1 cellular context compared by ENCODE assay signal in the genomic region with DNA sequence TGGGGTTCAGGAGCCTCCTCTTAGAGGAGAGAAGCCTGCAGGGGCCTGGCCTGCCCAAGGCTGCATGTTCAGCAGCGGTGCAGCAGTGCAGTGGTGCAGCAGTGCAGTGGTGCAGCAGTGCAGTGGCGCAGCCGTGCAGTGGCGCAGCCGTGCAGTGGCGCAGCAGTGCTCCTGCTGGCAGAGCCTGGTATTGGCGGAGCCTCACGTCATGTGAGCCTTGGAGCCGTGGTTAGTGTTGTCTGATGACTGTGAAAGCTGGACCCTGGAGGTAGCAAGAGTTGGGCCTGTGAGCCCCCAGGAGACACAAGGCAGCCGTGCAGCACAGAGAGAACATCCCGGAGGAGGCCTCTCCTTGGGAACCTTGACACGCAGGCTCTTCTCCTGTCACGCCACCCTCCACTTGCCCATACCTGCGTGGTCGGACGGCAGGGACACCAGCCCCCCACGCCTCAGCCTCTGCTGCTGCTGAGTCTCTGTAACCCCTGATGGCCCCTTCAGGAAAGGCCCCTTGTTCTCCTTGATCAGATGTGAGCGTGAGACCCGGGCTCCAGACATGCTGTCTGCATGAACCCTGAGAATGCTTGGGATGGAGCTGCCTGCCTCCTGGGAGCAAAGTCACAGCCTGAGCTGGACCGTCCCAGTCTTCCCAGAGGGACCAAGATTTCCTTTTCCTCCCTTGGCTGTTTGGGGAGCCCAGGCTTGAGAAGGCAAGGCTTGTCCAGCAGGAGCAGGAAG.
TF ChIP-seq lines count a peak whose summit lies in the region.

No MANE protein-coding gene starts in this region.

TF ChIP-seq in HCT116, 20 proteins besides CTCF, POLR2A, EP300 and RAD21 (continued from another document):
- TF ChIP-seq EGR1 (IDR thresholded peaks at IDR 0.05; ENCODE audit: low read depth) (no peak), CBX3 (IDR thresholded peaks at IDR 0.05; ENCODE audit: low read depth) (no peak), ZNF274 (IDR thresholded peaks at IDR 0.05; ENCODE audit: low read depth, low read length) (no peak)
